ENCODE assay signal across 8 cellular contexts in genomic region chr9:109968702-109969450, GRCh38.
A peak's percentile ranks its signal among the peaks of the same experiment; 100 is the strongest.
DNase-seq lines count a peak whose midpoint lies in the region; ATAC-seq lines count a peak whose summit lies in the region.

No MANE protein-coding gene starts in this region.

- H3K36me3 ChIP-seq in MG63 (no peaks in the 10 kb centered on the region), mucosa of rectum (ENCODE audit: control insufficient read depth in 2 of 2, insufficient read depth in 2 of 2, low read length in 2 of 2) (no peaks in the 10 kb centered on the region)

- H3K27ac ChIP-seq in mucosa of rectum (ENCODE audit: low read depth in 2 of 2, low read length in 2 of 2), result peak overlapping the region; percentile 26 to 66

- DNase-seq in G401 (ENCODE audit: low spot score) (peak; percentile 7), MG63 (peak; percentile 32), dermis blood vessel endothelial cell (peak; percentile 71), COLO829 (ENCODE audit: low spot score) (no peak), cerebellar cortex (ENCODE audit: low spot score) (no peak)
- no peak for DNase-seq in activated effector memory CD4-positive, alpha-beta T cell treated with anti-CD3 and anti-CD28 coated beads, Interleukin-2, amount 50 U/mL, for 16 hours

- no peak for ATAC-seq in HG02623 (IDR thresholded peaks at IDR 0.05; ENCODE audit: unreplicated experiment)

- H3K27me3 ChIP-seq in MG63 (no peaks in the 10 kb centered on the region), mucosa of rectum (ENCODE audit: control insufficient read depth in 2 of 2, insufficient read depth in 2 of 2, low read length in 2 of 2) (no peaks in the 10 kb centered on the region)

- H3K4me1 ChIP-seq in mucosa of rectum (ENCODE audit: control insufficient read depth in 2 of 2, insufficient read depth in 2 of 2, low read length in 2 of 2), result peaks cover 6 to 7% of the 10 kb centered on the region in 2 donors

- in situ Hi-C loops in G401 (cut with HindIII; ENCODE audit: low sequenced_read_pairs), result no loop called here

- no peak overlapping the region for H3K4me3 ChIP-seq in MG63
- no peak overlapping the region for H3K4me3 ChIP-seq in mucosa of rectum (ENCODE audit: low read length in 2 of 2)

- H3K9me3 ChIP-seq in MG63 (no peaks in the 10 kb centered on the region), mucosa of rectum (ENCODE audit: control insufficient read depth in 2 of 2, low read length in 2 of 2) (no peaks in the 10 kb centered on the region)

- no peak overlapping the region for H3K9ac ChIP-seq in mucosa of rectum (ENCODE audit: low read depth in 1 of 2, low read length in 2 of 2)

Comparison
In these comparisons a context has a peak if more than half of its experiments do, and no peak if none do; other contexts are left out.
1. DNase-seq: peak in G401 (single experiment), MG63 (single experiment) and dermis blood vessel endothelial cell (single experiment); none in COLO829 (single experiment), cerebellar cortex (single experiment) and activated effector memory CD4-positive, alpha-beta T cell treated with anti-CD3 and anti-CD28 coated beads, Interleukin-2, amount 50 U/mL, for 16 hours (single experiment).